9 cellular contexts compared by ENCODE assay signal in the genomic region with DNA sequence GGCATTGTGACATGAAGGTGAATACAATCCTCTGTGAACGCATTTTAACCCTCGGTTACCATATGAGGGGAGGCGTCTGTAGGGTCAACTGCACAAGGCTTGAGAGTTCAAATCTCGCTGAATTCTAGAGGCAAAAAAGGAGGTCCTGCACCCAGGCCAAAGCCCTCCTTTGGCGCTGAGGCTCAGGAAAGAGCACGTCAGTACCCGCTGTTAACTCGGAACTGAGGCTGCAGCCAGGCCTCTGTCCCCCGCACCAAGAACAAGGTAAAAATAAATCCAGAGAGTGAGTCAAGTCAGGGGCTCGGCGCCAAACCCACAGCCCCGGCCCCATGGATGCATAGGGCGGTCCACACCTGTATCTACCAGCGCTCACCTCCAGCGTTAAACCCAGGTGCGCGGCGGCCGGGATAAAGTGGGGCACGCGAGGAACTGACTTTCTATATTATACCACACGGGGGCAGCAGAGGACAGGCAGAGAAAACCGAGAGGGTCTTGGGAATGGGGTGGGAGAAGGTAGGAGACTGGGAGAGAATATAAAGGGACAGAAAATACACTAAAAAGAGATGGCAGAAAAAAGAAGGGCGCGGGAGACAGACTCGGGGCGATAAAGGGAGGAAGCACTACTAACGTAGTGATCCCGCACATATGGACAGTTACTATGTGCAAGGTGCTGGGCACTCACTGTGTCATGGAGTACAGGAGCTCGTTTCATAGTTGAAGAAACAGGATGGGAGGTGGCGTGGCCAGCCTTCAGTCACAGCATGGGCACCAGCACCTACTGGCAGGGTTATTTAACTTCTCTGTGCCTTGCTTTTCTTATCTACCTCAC. TPM values are rescaled to one million over a fixed set of nuclear protein-coding genes. Genes with fewer than 3 reads are reported as not detected.
DNase-seq lines count a peak whose midpoint lies in the region; ATAC-seq and TF ChIP-seq lines count a peak whose summit lies in the region.
"Had no signal": no experiment of that assay in that cellular context is flagged by ENCODE, and none has a peak within 500 bp of the region (broad histone marks: within the 10 kb centered on the region; RNA-seq: fewer than 3 reads in every experiment).

No MANE protein-coding gene starts in this region.

- no peaks in the 10 kb centered on the region for H3K9me3 ChIP-seq in thyroid gland
- H3K9me3 ChIP-seq: BLaER1 treated with 17β-estradiol and CSF1 and Interleukin-3, amounts not matched to agents 10 nM and 100 nM had no signal

- no peak overlapping the region for H3K4me3 ChIP-seq in thyroid gland (replicated peaks in 1 of 3)
- H3K4me3 ChIP-seq: BLaER1 treated with 17β-estradiol and CSF1 and Interleukin-3, amounts not matched to agents 10 nM and 100 nM had no signal

- WGBS in thyroid gland, 2 donors, result 14 to 15% methylated on average over 31 of the region's 31 CpGs

- H3K9me3 Mint-ChIP-seq in chondrocyte (ENCODE audit: low read depth), result no peaks in the 10 kb centered on the region

- H3K4me3 Mint-ChIP-seq in chondrocyte (ENCODE audit: unreplicated experiment), result no peak overlapping the region

- no peak overlapping the region for H3K27ac ChIP-seq in thyroid gland
- H3K27ac ChIP-seq: BLaER1 treated with 17β-estradiol and CSF1 and Interleukin-3, amounts not matched to agents 10 nM and 100 nM had no signal

- TF ChIP-seq CTCF in chondrocyte (IDR thresholded peaks at IDR 0.05), result peak; percentile 98
- TF ChIP-seq CTCF in thyroid gland (IDR thresholded peaks at IDR 0.05), result peak; percentile 38 to 88 (median 72)

- no peaks in the 10 kb centered on the region for H3K36me3 ChIP-seq in thyroid gland
- H3K36me3 ChIP-seq: BLaER1 treated with 17β-estradiol and CSF1 and Interleukin-3, amounts not matched to agents 10 nM and 100 nM had no signal

- intact Hi-C loops in thyroid gland (cut with DNase I), result no loop called here

- TF ChIP-seq POLR2A in thyroid gland (IDR thresholded peaks at IDR 0.05), result no peak

- DNase-seq in NCI-H1436 (lab: John Stamatoyannopoulos, UW) (peak; percentile 21), NCI-H1436 treated with DMSO at 0.1 percent for 48 hours (lab: John Stamatoyannopoulos, UW) (no peak), OCI-M1 (lab: John Stamatoyannopoulos, UW) (peak; percentile 45), chondrocyte (ENCODE audit: low spot score) (no peak), medulla oblongata (ENCODE audit: extremely low spot score) (peak; percentile 37), thyroid gland (peak; percentile 37 to 45), NOMO-1 (lab: John Stamatoyannopoulos, UW; ENCODE audit: unreplicated experiment in 2 of 2) (no peak)

- H3K27ac Mint-ChIP-seq in chondrocyte (ENCODE audit: unreplicated experiment), result no peak overlapping the region

- H3K27me3 ChIP-seq in thyroid gland, result peaks cover 5% of the 10 kb centered on the region
- H3K27me3 ChIP-seq: BLaER1 treated with 17β-estradiol and CSF1 and Interleukin-3, amounts not matched to agents 10 nM and 100 nM had no signal

- no peaks in the 10 kb centered on the region for H3K36me3 Mint-ChIP-seq in chondrocyte (ENCODE audit: low read depth)

- ATAC-seq in HG02981 (IDR thresholded peaks at IDR 0.05; ENCODE audit: unreplicated experiment), result peak; percentile 51

- no peaks in the 10 kb centered on the region for H3K4me1 ChIP-seq in thyroid gland
- H3K4me1 ChIP-seq: BLaER1 treated with 17β-estradiol and CSF1 and Interleukin-3, amounts not matched to agents 10 nM and 100 nM had no signal

- no peaks in the 10 kb centered on the region for H3K4me1 Mint-ChIP-seq in chondrocyte (ENCODE audit: low read depth)

- peaks cover 61% of the 10 kb centered on the region for H3K27me3 Mint-ChIP-seq in chondrocyte (ENCODE audit: low read depth)

RNA-seq across cellular contexts. Expression of a gene that starts 54.9 kb away (rescaled TPM):
- total RNA-seq in chondrocyte (not detected in 3 replicates), thyroid gland (not detected)

Comparison
In these comparisons a context has a peak if more than half of its experiments do, and no peak if none do; other contexts are left out.
1. DNase-seq: peak in NCI-H1436 (single experiment), OCI-M1 (single experiment), medulla oblongata (single experiment) and thyroid gland (2 of 2); none in NCI-H1436 treated with DMSO at 0.1 percent for 48 hours (single experiment), chondrocyte (single experiment) and NOMO-1 (0 of 2).